In genomic region chr1:154348429-154349076, GRCh38 we compare ENCODE assay signal across 1 cellular context.
TF ChIP-seq lines count a peak whose summit lies in the region.

No MANE protein-coding gene starts in this region.

TF ChIP-seq in liver, 16 proteins besides CTCF, POLR2A, EP300 and RAD21 (continued from another document):
- TF ChIP-seq FOXA2 (IDR thresholded peaks at IDR 0.05) (no peak), FOXA1 (IDR thresholded peaks at IDR 0.05) (no peak), HNF4G (IDR thresholded peaks at IDR 0.05) (no peak), EGR1 (IDR thresholded peaks at IDR 0.05; ENCODE audit: low read depth in 2 of 2) (no peak)
